In the genomic region with DNA sequence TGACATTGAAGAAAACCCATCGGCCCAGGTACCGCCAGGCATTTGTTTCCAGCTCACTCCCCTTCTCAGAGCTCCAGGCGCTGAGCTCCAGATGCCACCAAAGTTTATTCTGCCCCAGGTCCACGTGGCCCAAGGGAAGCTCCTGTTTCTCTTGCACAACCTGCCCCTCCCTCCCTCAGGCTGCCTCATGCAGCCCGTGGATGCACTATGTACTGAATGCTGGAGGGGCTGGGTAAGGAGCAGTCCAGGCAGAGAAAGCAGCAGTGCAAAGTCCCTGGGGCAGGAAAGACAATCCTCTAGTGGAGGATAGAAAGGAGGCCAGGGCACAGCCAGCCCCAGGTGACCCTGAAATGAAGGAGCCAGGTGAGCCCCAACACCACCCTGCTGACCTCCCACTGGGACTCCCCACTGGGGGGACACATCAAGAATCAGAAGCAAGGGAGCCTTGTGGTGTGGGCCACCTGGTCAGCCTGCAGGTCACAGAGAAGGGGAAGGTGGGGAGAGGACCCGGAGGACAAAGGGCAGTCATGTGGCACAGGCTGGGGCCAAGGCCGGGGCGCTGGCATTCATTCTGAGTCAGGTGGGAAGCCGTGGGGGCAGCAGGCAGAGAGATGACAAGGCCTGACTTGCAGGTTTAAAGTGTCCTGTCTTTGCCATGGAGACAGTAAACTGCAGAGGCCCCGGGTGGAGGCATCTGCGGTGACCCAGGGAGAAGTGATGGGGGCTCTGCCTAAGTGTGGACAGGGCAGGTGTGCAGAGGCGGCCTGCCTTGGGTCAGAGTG, we compare ENCODE assay signal across 1 cellular context.
TF ChIP-seq lines count a peak whose summit lies in the region.

No MANE protein-coding gene starts in this region.

TF ChIP-seq in HepG2, 621 proteins besides CTCF, POLR2A, EP300 and RAD21 (continued from another document and continues in another):
- TF ChIP-seq, protein P1, sequence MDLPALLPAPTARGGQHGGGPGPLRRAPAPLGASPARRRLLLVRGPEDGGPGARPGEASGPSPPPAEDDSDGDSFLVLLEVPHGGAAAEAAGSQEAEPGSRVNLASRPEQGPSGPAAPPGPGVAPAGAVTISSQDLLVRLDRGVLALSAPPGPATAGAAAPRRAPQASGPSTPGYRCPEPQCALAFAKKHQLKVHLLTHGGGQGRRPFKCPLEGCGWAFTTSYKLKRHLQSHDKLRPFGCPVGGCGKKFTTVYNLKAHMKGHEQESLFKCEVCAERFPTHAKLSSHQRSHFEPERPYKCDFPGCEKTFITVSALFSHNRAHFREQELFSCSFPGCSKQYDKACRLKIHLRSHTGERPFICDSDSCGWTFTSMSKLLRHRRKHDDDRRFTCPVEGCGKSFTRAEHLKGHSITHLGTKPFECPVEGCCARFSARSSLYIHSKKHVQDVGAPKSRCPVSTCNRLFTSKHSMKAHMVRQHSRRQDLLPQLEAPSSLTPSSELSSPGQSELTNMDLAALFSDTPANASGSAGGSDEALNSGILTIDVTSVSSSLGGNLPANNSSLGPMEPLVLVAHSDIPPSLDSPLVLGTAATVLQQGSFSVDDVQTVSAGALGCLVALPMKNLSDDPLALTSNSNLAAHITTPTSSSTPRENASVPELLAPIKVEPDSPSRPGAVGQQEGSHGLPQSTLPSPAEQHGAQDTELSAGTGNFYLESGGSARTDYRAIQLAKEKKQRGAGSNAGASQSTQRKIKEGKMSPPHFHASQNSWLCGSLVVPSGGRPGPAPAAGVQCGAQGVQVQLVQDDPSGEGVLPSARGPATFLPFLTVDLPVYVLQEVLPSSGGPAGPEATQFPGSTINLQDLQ (CRISPR knock-in tag; IDR thresholded peaks at IDR 0.05): no peak
- 0 out of 2 replicates have a peak, but pooled peaks have one; percentile 25 for TF ChIP-seq TMF1 (CRISPR knock-in tag; IDR thresholded peaks at IDR 0.05; ENCODE audit: low read depth)
- TF ChIP-seq RCOR2 (CRISPR knock-in tag; IDR thresholded peaks at IDR 0.05): peak; percentile 71
- TF ChIP-seq, protein P2, sequence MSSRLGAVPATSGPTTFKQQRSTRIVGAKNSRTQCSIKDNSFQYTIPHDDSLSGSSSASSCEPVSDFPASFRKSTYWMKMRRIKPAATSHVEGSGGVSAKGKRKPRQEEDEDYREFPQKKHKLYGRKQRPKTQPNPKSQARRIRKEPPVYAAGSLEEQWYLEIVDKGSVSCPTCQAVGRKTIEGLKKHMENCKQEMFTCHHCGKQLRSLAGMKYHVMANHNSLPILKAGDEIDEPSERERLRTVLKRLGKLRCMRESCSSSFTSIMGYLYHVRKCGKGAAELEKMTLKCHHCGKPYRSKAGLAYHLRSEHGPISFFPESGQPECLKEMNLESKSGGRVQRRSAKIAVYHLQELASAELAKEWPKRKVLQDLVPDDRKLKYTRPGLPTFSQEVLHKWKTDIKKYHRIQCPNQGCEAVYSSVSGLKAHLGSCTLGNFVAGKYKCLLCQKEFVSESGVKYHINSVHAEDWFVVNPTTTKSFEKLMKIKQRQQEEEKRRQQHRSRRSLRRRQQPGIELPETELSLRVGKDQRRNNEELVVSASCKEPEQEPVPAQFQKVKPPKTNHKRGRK (CRISPR knock-in tag; IDR thresholded peaks at IDR 0.05): no peak
- TF ChIP-seq SNAPC2 (CRISPR knock-in tag; IDR thresholded peaks at IDR 0.05): no peak
- TF ChIP-seq, protein P3, sequence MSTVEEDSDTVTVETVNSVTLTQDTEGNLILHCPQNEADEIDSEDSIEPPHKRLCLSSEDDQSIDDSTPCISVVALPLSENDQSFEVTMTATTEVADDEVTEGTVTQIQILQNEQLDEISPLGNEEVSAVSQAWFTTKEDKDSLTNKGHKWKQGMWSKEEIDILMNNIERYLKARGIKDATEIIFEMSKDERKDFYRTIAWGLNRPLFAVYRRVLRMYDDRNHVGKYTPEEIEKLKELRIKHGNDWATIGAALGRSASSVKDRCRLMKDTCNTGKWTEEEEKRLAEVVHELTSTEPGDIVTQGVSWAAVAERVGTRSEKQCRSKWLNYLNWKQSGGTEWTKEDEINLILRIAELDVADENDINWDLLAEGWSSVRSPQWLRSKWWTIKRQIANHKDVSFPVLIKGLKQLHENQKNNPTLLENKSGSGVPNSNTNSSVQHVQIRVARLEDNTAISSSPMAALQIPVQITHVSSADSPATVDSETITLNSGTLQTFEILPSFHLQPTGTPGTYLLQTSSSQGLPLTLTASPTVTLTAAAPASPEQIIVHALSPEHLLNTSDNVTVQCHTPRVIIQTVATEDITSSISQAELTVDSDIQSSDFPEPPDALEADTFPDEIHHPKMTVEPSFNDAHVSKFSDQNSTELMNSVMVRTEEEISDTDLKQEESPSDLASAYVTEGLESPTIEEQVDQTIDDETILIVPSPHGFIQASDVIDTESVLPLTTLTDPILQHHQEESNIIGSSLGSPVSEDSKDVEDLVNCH (CRISPR knock-in tag; IDR thresholded peaks at IDR 0.05): no peak
- peak; percentile 87; the same call in 1 of the 2 replicates for TF ChIP-seq ZNF614 (CRISPR knock-in tag; IDR thresholded peaks at IDR 0.05; ENCODE audit: borderline replicate concordance)
- peak; percentile 36; the same call in 1 of the 2 replicates for TF ChIP-seq ZKSCAN1 (IDR thresholded peaks at IDR 0.05; ENCODE audit: low read length)
- TF ChIP-seq JUND (CRISPR knock-in tag; IDR thresholded peaks at IDR 0.05): 0 out of 2 replicates have a peak, but pooled peaks have one; percentile 24
- no peak for TF ChIP-seq NFATC3 (CRISPR knock-in tag; IDR thresholded peaks at IDR 0.05)
- TF ChIP-seq HCFC1 (IDR thresholded peaks at IDR 0.05; ENCODE audit: low read depth, low read length): no peak
- TF ChIP-seq ZBTB49 (CRISPR knock-in tag; IDR thresholded peaks at IDR 0.05; ENCODE audit: borderline replicate concordance): no peak
- no peak for TF ChIP-seq ZNF251 (CRISPR knock-in tag; IDR thresholded peaks at IDR 0.05)
- TF ChIP-seq, protein P4, sequence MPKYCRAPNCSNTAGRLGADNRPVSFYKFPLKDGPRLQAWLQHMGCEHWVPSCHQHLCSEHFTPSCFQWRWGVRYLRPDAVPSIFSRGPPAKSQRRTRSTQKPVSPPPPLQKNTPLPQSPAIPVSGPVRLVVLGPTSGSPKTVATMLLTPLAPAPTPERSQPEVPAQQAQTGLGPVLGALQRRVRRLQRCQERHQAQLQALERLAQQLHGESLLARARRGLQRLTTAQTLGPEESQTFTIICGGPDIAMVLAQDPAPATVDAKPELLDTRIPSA (CRISPR knock-in tag; IDR thresholded peaks at IDR 0.05; ENCODE audit: borderline replicate concordance): no peak
- TF ChIP-seq FOXM1 (CRISPR knock-in tag; IDR thresholded peaks at IDR 0.05): no peak
- peak; percentile 28; the same call in 1 of the 2 replicates for TF ChIP-seq NFKBIZ (CRISPR knock-in tag; IDR thresholded peaks at IDR 0.05)
- TF ChIP-seq REXO4 (CRISPR knock-in tag; IDR thresholded peaks at IDR 0.05; ENCODE audit: borderline replicate concordance): no peak
- TF ChIP-seq ZNF513 (CRISPR knock-in tag; conservative IDR thresholded peaks at IDR 0.05): no peak
- TF ChIP-seq, protein P5, sequence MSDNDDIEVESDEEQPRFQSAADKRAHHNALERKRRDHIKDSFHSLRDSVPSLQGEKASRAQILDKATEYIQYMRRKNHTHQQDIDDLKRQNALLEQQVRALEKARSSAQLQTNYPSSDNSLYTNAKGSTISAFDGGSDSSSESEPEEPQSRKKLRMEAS (IDR thresholded peaks at IDR 0.05): peak; percentile 96
- no peak for TF ChIP-seq ZNF703 (CRISPR knock-in tag; IDR thresholded peaks at IDR 0.05; ENCODE audit: borderline replicate concordance)
- TF ChIP-seq, protein P6, sequence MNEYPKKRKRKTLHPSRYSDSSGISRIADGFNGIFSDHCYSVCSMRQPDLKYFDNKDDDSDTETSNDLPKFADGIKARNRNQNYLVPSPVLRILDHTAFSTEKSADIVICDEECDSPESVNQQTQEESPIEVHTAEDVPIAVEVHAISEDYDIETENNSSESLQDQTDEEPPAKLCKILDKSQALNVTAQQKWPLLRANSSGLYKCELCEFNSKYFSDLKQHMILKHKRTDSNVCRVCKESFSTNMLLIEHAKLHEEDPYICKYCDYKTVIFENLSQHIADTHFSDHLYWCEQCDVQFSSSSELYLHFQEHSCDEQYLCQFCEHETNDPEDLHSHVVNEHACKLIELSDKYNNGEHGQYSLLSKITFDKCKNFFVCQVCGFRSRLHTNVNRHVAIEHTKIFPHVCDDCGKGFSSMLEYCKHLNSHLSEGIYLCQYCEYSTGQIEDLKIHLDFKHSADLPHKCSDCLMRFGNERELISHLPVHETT (CRISPR knock-in tag; conservative IDR thresholded peaks at IDR 0.05): no peak
- TF ChIP-seq MIER3 (CRISPR knock-in tag; IDR thresholded peaks at IDR 0.05; ENCODE audit: borderline replicate concordance): no peak
- no peak for TF ChIP-seq ZNF570 (CRISPR knock-in tag; IDR thresholded peaks at IDR 0.05; ENCODE audit: borderline replicate concordance)
- no peak; the same call in 1 of the 2 replicates for TF ChIP-seq ZNF281 (CRISPR knock-in tag; IDR thresholded peaks at IDR 0.05; ENCODE audit: borderline replicate concordance)
- peak; percentile 12; the same call in 1 of the 2 replicates for TF ChIP-seq WIZ (CRISPR knock-in tag; IDR thresholded peaks at IDR 0.05)
- peak; percentile 21; the same call in 1 of the 2 replicates for TF ChIP-seq FOSL2 (CRISPR knock-in tag; IDR thresholded peaks at IDR 0.05)
- TF ChIP-seq CSRNP2 (CRISPR knock-in tag; conservative IDR thresholded peaks at IDR 0.05; ENCODE audit: low read depth): no peak; the same call in 1 of the 2 replicates
- TF ChIP-seq ZNF468 (CRISPR knock-in tag; IDR thresholded peaks at IDR 0.05): no peak
- TF ChIP-seq ADNP (CRISPR knock-in tag; IDR thresholded peaks at IDR 0.05): peak; percentile 83; the same call in 1 of the 2 replicates
- TF ChIP-seq, protein P7, sequence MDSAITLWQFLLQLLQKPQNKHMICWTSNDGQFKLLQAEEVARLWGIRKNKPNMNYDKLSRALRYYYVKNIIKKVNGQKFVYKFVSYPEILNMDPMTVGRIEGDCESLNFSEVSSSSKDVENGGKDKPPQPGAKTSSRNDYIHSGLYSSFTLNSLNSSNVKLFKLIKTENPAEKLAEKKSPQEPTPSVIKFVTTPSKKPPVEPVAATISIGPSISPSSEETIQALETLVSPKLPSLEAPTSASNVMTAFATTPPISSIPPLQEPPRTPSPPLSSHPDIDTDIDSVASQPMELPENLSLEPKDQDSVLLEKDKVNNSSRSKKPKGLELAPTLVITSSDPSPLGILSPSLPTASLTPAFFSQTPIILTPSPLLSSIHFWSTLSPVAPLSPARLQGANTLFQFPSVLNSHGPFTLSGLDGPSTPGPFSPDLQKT (CRISPR knock-in tag; IDR thresholded peaks at IDR 0.05; ENCODE audit: borderline replicate concordance): no peak
- TF ChIP-seq ZNF879 (CRISPR knock-in tag; IDR thresholded peaks at IDR 0.05): no peak
